In the genomic region with DNA sequence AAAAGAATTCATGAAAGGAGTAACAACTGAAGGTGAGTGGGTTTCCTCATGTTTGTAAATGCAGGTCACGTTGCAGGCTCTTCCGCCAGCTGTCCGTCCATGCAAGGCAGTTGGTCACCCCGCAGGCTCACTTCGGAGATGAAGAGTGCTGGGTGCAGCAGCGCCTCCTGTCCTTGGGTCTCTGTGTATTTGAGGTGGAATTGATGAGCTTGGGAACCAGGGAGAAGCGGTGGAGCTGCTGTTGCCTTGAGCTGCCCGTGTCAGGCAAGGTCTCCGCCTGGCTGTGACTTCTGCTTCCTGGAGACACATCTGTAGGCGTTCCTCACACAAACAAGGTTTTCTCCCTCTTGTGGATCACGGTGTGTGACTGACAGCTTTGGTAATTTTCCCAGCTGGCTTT, we compare ENCODE assay signal across 23 cellular contexts. TPM values are rescaled to one million over a fixed set of nuclear protein-coding genes. Genes with fewer than 3 reads are reported as not detected.
DNase-seq lines count a peak whose midpoint lies in the region; ATAC-seq, FAIRE-seq and TF ChIP-seq lines count a peak whose summit lies in the region.
"Had no signal": no experiment of that assay in that cellular context is flagged by ENCODE, and none has a peak within 500 bp of the region (broad histone marks: within the 10 kb centered on the region; RNA-seq: fewer than 3 reads in every experiment).

No MANE protein-coding gene starts in this region.

- no peak overlapping the region for H2AK5ac ChIP-seq in H1 (ENCODE audit: low read depth, low read length)

- no peak overlapping the region for H3K4me3 Mint-ChIP-seq in activated CD8-positive, alpha-beta memory T cell treated with anti-CD3 and anti-CD28 coated beads, Interleukin-2, amount 10 ng/mL, durations not matched to agents 7 days and 5 days
- no peak overlapping the region for H3K4me3 Mint-ChIP-seq in nephron progenitor cell
- no peak overlapping the region for H3K4me3 Mint-ChIP-seq in CD8-positive, alpha-beta T cell

- H3K4me1 ChIP-seq in DND-41 (ENCODE audit: insufficient read depth, low read length), result peaks cover 31% of the 10 kb centered on the region
- H3K4me1 ChIP-seq in H1 (replicated peaks in 1 of 4; ENCODE audit: control insufficient read depth in 3 of 4, insufficient read depth in 4 of 4, low read length in 3 of 4), result peaks cover 2 to 23% (median 17%) of the 10 kb centered on the region in 4 experiments
- peaks cover 33% of the 10 kb centered on the region for H3K4me1 ChIP-seq in CD8-positive, alpha-beta T cell (ENCODE audit: insufficient read depth, low read length)

- TF ChIP-seq RAD21 in H1 (IDR thresholded peaks at IDR 0.05 in 1 of 2, conservative IDR thresholded peaks at IDR 0.05 in 1 of 2; ENCODE audit: low read depth in 2 of 2, low read length in 2 of 2), result peak in 1 of 2 experiments; percentile 22; a peak in 1 of 4 replicates

- no peaks in the 10 kb centered on the region for H3K9me3 Mint-ChIP-seq in activated CD8-positive, alpha-beta memory T cell treated with anti-CD3 and anti-CD28 coated beads, Interleukin-2, amount 10 ng/mL, durations not matched to agents 7 days and 5 days (ENCODE audit: low read depth)
- H3K9me3 Mint-ChIP-seq in nephron progenitor cell, result peaks cover 9% of the 10 kb centered on the region
- H3K9me3 Mint-ChIP-seq in CD8-positive, alpha-beta T cell, result no peaks in the 10 kb centered on the region
- H3K9me3 Mint-ChIP-seq: CD8-positive, alpha-beta memory T cell had no signal

- H2BK12ac ChIP-seq in H1 (ENCODE audit: low read depth, low read length), result no peak overlapping the region

- DNase-seq in activated CD8-positive, alpha-beta memory T cell treated with anti-CD3 and anti-CD28 coated beads, Interleukin-2, amount 10 ng/mL, durations not matched to agents 7 days and 5 days, result no peak
- DNase-seq in activated CD8-positive, alpha-beta memory T cell treated with anti-CD3 and anti-CD28 coated beads, Interleukin-2, amount 50 U/mL, for 4 hours, result no peak
- DNase-seq in DND-41 (no peak), H1 (ENCODE audit: low read depth in 1 of 2, low spot score in 2 of 2) (no peak), nephron progenitor cell (no peak)
- no peak for DNase-seq in CD8-positive, alpha-beta T cell
- DNase-seq: 8988T; BE2C; CD8-positive, alpha-beta memory T cell; DMS79 treated with DMSO at 0.1 percent for 48 hours; GDM1; NCI-H1105 treated with DMSO at 0.1 percent for 48 hours; NCI-H1694 treated with DMSO at 0.1 percent for 48 hours; NCI-H2107; NCI-H2227 treated with DMSO at 0.1 percent for 48 hours; NCI-H524 had no signal

- H3K27me3 Mint-ChIP-seq in activated CD8-positive, alpha-beta memory T cell treated with anti-CD3 and anti-CD28 coated beads, Interleukin-2, amount 10 ng/mL, durations not matched to agents 7 days and 5 days, result no peaks in the 10 kb centered on the region
- H3K27me3 Mint-ChIP-seq in nephron progenitor cell (ENCODE audit: low read depth, poor library complexity), result no peaks in the 10 kb centered on the region
- H3K27me3 Mint-ChIP-seq in CD8-positive, alpha-beta T cell (ENCODE audit: low read depth), result no peaks in the 10 kb centered on the region
- H3K27me3 Mint-ChIP-seq: CD8-positive, alpha-beta memory T cell had no signal

- H3K4me2 ChIP-seq in DND-41 (ENCODE audit: insufficient read depth, low read length) (no peak overlapping the region), H1 (ENCODE audit: insufficient read depth in 1 of 2, low read depth in 2 of 2, low read length in 2 of 2) (no peak overlapping the region)

- H3K9ac ChIP-seq in DND-41 (ENCODE audit: low read depth, low read length) (no peak overlapping the region), H1 (replicated peaks in 1 of 4; ENCODE audit: extremely low read depth in 1 of 4, low read depth in 3 of 4, low read length in 3 of 4) (no peak overlapping the region)

- no peak overlapping the region for H4K8ac ChIP-seq in H1 (ENCODE audit: extremely low read depth, insufficient read depth, low read length)

- 89% methylated on average over 11 of the region's 11 CpGs; no CpG with 5 or more reads in 1 of the 2 experiments for WGBS in H1 (ENCODE audit: extremely low coverage in 1 of 2, insufficient coverage in 1 of 2, insufficient read length in 1 of 2, insufficient replicate concordance in 2 of 2, low coverage in 1 of 2, low lambda C conversion rate in 2 of 2, missing lambda C conversion rate in 1 of 2), 2 experiments

- no peak overlapping the region for H3K4ac ChIP-seq in H1 (replicated peaks; ENCODE audit: insufficient read length, low read depth, low read length)

- H3K4me3 ChIP-seq in DND-41 (ENCODE audit: low read depth in 1 of 2, low read length in 2 of 2) (no peak overlapping the region), H1 (ENCODE audit: extremely low read depth in 1 of 4, insufficient read depth in 2 of 4, low read depth in 3 of 4, low read length in 4 of 4) (no peak overlapping the region)
- H3K4me3 ChIP-seq in CD8-positive, alpha-beta T cell (ENCODE audit: low read depth, low read length), result no peak overlapping the region

- peaks cover 11% of the 10 kb centered on the region; the same call in 1 of the 2 replicates for H3K23me2 ChIP-seq in H1 (ENCODE audit: low read depth, low read length)

- intact Hi-C loops in CD8-positive, alpha-beta T cell (cut with DNase I, micrococcal nuclease), result loop anchor here (5.0 to 10.0 kb wide), 3 partner anchors 33 to 155 kb away; a partner anchor contains a TSS

- no peak overlapping the region for H3K14ac ChIP-seq in H1 (ENCODE audit: insufficient read length)

- no peak for ATAC-seq in activated CD8-positive, alpha-beta memory T cell treated with anti-CD3 and anti-CD28 coated beads, Interleukin-2, amount 10 ng/mL, durations not matched to agents 7 days and 5 days
- ATAC-seq in DND-41 (ENCODE audit: insufficient read depth, low read depth) (no peak), HG02938 (IDR thresholded peaks at IDR 0.05; ENCODE audit: unreplicated experiment) (no peak), GM21737 (IDR thresholded peaks at IDR 0.05; ENCODE audit: unreplicated experiment) (no peak)
- no peak for ATAC-seq in CD8-positive, alpha-beta T cell

- H2AFZ ChIP-seq in DND-41 (ENCODE audit: low read depth, low read length), result no peak overlapping the region
- no peak overlapping the region for H2AFZ ChIP-seq in H1 (ENCODE audit: low read length)

- H4K20me1 ChIP-seq in DND-41 (ENCODE audit: insufficient read depth, low read length), result peaks cover 25% of the 10 kb centered on the region
- peaks cover 5 to 19% of the 10 kb centered on the region in 2 experiments for H4K20me1 ChIP-seq in H1 (replicated peaks in 1 of 2; ENCODE audit: control insufficient read depth in 1 of 2, insufficient read depth in 2 of 2, low read length in 2 of 2)

- peaks cover 10% of the 10 kb centered on the region; the same call in 1 of the 2 replicates for H3K79me1 ChIP-seq in H1 (ENCODE audit: low read depth, low read length)

- H3K56ac ChIP-seq in H1 (replicated peaks; ENCODE audit: insufficient read length, low read depth, low read length), result no peak overlapping the region

- peaks cover 48% of the 10 kb centered on the region for H3K36me3 Mint-ChIP-seq in activated CD8-positive, alpha-beta memory T cell treated with anti-CD3 and anti-CD28 coated beads, Interleukin-2, amount 10 ng/mL, durations not matched to agents 7 days and 5 days
- peaks cover 65% of the 10 kb centered on the region for H3K36me3 Mint-ChIP-seq in nephron progenitor cell (ENCODE audit: low read depth)
- H3K36me3 Mint-ChIP-seq in CD8-positive, alpha-beta T cell, result peaks cover 57% of the 10 kb centered on the region

- CTCF ChIA-PET in activated CD8-positive, alpha-beta memory T cell treated with anti-CD3 and anti-CD28 coated beads, Interleukin-2, amount 10 ng/mL, durations not matched to agents 7 days and 5 days (lab: Charles Lee), result interaction anchor here (0.8 to 2.1 kb wide), 5 partner anchors 12 to 50 kb away, joined by 3 to 6 read pairs (median 4); a partner anchor contains a TSS
- CTCF ChIA-PET in H1 (lab: Charles Lee; ENCODE audit: partially characterized antibody), result interaction anchor here (0.6 to 7.0 kb wide), 13 partner anchors 9 to 495 kb away, joined by 3 to 50 read pairs (median 5); no protein-coding TSS in a partner anchor
- CTCF ChIA-PET in CD8-positive, alpha-beta T cell (lab: Charles Lee), result interaction anchor here (1.4 to 2.0 kb wide), 5 partner anchors 22 to 46 kb away, joined by 4 to 11 read pairs (median 5); no protein-coding TSS in a partner anchor

- H3K27me3 ChIP-seq in DND-41 (ENCODE audit: insufficient read depth, low read length, poor library complexity) (no peaks in the 10 kb centered on the region), H1 (replicated peaks in 1 of 4; ENCODE audit: control insufficient read depth in 3 of 4, extremely low read depth in 1 of 4, insufficient read depth in 3 of 4, low read length in 3 of 4) (no peaks in the 10 kb centered on the region)
- H3K27me3 ChIP-seq in CD8-positive, alpha-beta T cell (ENCODE audit: insufficient read depth, low read length), result no peaks in the 10 kb centered on the region
- H3K27me3 ChIP-seq: BE2C had no signal

- H4K5ac ChIP-seq in H1 (ENCODE audit: insufficient read length, low read depth, low read length), result no peak overlapping the region

- no peak overlapping the region for H3K18ac ChIP-seq in H1 (ENCODE audit: extremely low read depth, low read length)

- H3K27ac ChIP-seq in DND-41 (ENCODE audit: low read length) (no peak overlapping the region), H1 (ENCODE audit: low read depth, low read length) (no peak overlapping the region)
- no peak overlapping the region for H3K27ac ChIP-seq in CD8-positive, alpha-beta T cell (ENCODE audit: low read depth, low read length)
- H3K27ac ChIP-seq: HL-60 had no signal

- no peak overlapping the region for H2BK15ac ChIP-seq in H1 (ENCODE audit: low read length)

- TF ChIP-seq EP300 in H1 (IDR thresholded peaks at IDR 0.05; ENCODE audit: borderline replicate concordance in 1 of 2, low read depth in 2 of 2, low read length in 2 of 2), result no peak

- no peak overlapping the region for H2BK5ac ChIP-seq in H1 (ENCODE audit: low read depth, low read length)

- peaks cover 22% of the 10 kb centered on the region for H3K4me1 Mint-ChIP-seq in activated CD8-positive, alpha-beta memory T cell treated with anti-CD3 and anti-CD28 coated beads, Interleukin-2, amount 10 ng/mL, durations not matched to agents 7 days and 5 days
- peaks cover 19% of the 10 kb centered on the region for H3K4me1 Mint-ChIP-seq in nephron progenitor cell
- H3K4me1 Mint-ChIP-seq in CD8-positive, alpha-beta T cell (ENCODE audit: low read depth), result peaks cover 31% of the 10 kb centered on the region

- FAIRE-seq in H1 (lab: Jason Lieb, UNC), result no peak
- FAIRE-seq: GM12891, GM18507, H54, HTR-8/SVneo had no signal

- H3K23ac ChIP-seq in H1 (ENCODE audit: insufficient read length), result no peak overlapping the region

- H3K9me3 ChIP-seq in DND-41 (ENCODE audit: insufficient read depth, low read length, severe bottlenecking) (no peaks in the 10 kb centered on the region), H1 (ENCODE audit: insufficient read depth in 2 of 2, low read depth in 1 of 2, low read length in 1 of 2) (no peaks in the 10 kb centered on the region)
- peaks cover 3% of the 10 kb centered on the region for H3K9me3 ChIP-seq in CD8-positive, alpha-beta T cell (ENCODE audit: low read length)
- H3K9me3 ChIP-seq: BE2C had no signal

- H3K79me2 ChIP-seq in DND-41 (ENCODE audit: insufficient read depth, low read length) (peaks cover 30% of the 10 kb centered on the region), H1 (ENCODE audit: control insufficient read depth in 1 of 2, insufficient read depth in 2 of 2, low read length in 2 of 2) (peaks cover 0 to 36% of the 10 kb centered on the region in 2 experiments; a peak in 2 of 4 replicates)

- H3K36me3 ChIP-seq in DND-41 (ENCODE audit: insufficient read depth, low read length) (peaks cover 57% of the 10 kb centered on the region), H1 (ENCODE audit: control insufficient read depth in 2 of 4, insufficient read depth in 4 of 4, low read length in 3 of 4) (peaks cover 10 to 47% (median 28%) of the 10 kb centered on the region in 4 experiments)
- H3K36me3 ChIP-seq in CD8-positive, alpha-beta T cell (ENCODE audit: insufficient read depth, low read length), result peaks cover 37% of the 10 kb centered on the region

- H2BK120ac ChIP-seq in H1 (replicated peaks; ENCODE audit: low read depth, low read length), result no peak overlapping the region

- TF ChIP-seq CTCF in DND-41 (IDR thresholded peaks at IDR 0.05; ENCODE audit: borderline replicate concordance, extremely low read depth, low read length, poor library complexity, severe bottlenecking), result peak; percentile 6
- peak in 2 of 3 experiments; percentile 7 to 26; a peak in 2 of 4 replicates for TF ChIP-seq CTCF in H1 (IDR thresholded peaks at IDR 0.05; ENCODE audit: control extremely low read depth in 1 of 3, insufficient read depth in 1 of 3, low read depth in 1 of 3, low read length in 3 of 3)
- TF ChIP-seq CTCF in nephron progenitor cell (IDR thresholded peaks at IDR 0.05), result no peak
- no peak for TF ChIP-seq CTCF in CD8-positive, alpha-beta T cell (IDR thresholded peaks at IDR 0.05)

- peak overlapping the region; percentile 19 for H3K27ac Mint-ChIP-seq in activated CD8-positive, alpha-beta memory T cell treated with anti-CD3 and anti-CD28 coated beads, Interleukin-2, amount 10 ng/mL, durations not matched to agents 7 days and 5 days
- peak overlapping the region; percentile 69 for H3K27ac Mint-ChIP-seq in nephron progenitor cell
- H3K27ac Mint-ChIP-seq in CD8-positive, alpha-beta T cell, result no peak overlapping the region

- POLR2A ChIA-PET in H1 (lab: Charles Lee; ENCODE audit: partially characterized antibody), result interaction anchor here (0.7 to 19.4 kb wide), 6 partner anchors 11 to 73 kb away, joined by 3 to 363 read pairs (median 8); a partner anchor contains a TSS
- POLR2A ChIA-PET in CD8-positive, alpha-beta T cell (lab: Charles Lee), result interaction anchor here (1.2 to 1.4 kb wide), 2 partner anchors 9 to 13 kb away, joined by 5 read pairs; a partner anchor contains a TSS

- H2BK20ac ChIP-seq in H1 (ENCODE audit: low read length), result no peak overlapping the region

- TF ChIP-seq POLR2A in H1 (IDR thresholded peaks at IDR 0.05; ENCODE audit: control extremely low read depth in 1 of 2, low read depth in 2 of 2, low read length in 2 of 2), result no peak

- H4K91ac ChIP-seq in H1 (replicated peaks; ENCODE audit: insufficient read length, low read length), result no peak overlapping the region

RNA-seq across cellular contexts. Expression of a gene that starts 2.6 kb away (rescaled TPM):
- total RNA-seq in activated CD8-positive, alpha-beta memory T cell treated with anti-CD3 and anti-CD28 coated beads, Interleukin-2, amount 10 ng/mL, durations not matched to agents 7 days and 5 days, result 10 to 100 TPM; 26.1 to 34.1 TPM
- 31.1 and 35.2 TPM in 2 replicates for total RNA-seq in H1 (2021; fragmentation: NEBNext Ultra II Directional; extraction: Animal tissue kit (Norgen Biotek cat#: 25700))
- polyA plus RNA-seq in H1 (2011; rRNA removed), result 23.5 and 39.6 TPM in 2 replicates
- polyA plus RNA-seq in H1 (2011; cell fraction: cytosol; rRNA removed), result 26.0 TPM
- polyA plus RNA-seq in H1 (2011; cell fraction: nucleus; rRNA removed), result 178 TPM
- polyA plus RNA-seq in H1 (2012, experiment 1 of 2), result 15.9 to 29.2 TPM (median 25.3 TPM) in 4 replicates
- 17.4 TPM for polyA plus RNA-seq in H1 (2012, experiment 2 of 2)
- polyA plus RNA-seq in H1 (2013, experiment 1 of 2), result 44.3 TPM
- 44.7 TPM for polyA plus RNA-seq in H1 (2013, experiment 2 of 2)
- polyA minus RNA-seq in H1 (2011; rRNA and poly(A)+ RNA removed), result 6.0 and 6.5 TPM in 2 replicates
- polyA minus RNA-seq in H1 (2011; cell fraction: cytosol; rRNA and poly(A)+ RNA removed), result 10.4 TPM
- 14.7 TPM for polyA minus RNA-seq in H1 (2011; cell fraction: nucleus; rRNA and poly(A)+ RNA removed)
- total RNA-seq in CD8-positive, alpha-beta T cell, result 10 to 100 TPM; 19.1 to 22.6 TPM

RNA-seq across cellular contexts. Expression of a gene that starts 11.9 kb away (rescaled TPM):
- 10 to 100 TPM; 29.8 to 36.8 TPM for total RNA-seq in activated CD8-positive, alpha-beta memory T cell treated with anti-CD3 and anti-CD28 coated beads, Interleukin-2, amount 10 ng/mL, durations not matched to agents 7 days and 5 days
- 72.9 and 73.1 TPM in 2 replicates for total RNA-seq in H1 (2021; fragmentation: NEBNext Ultra II Directional; extraction: Animal tissue kit (Norgen Biotek cat#: 25700))
- polyA plus RNA-seq in H1 (2011; rRNA removed), result 39.7 and 40.7 TPM in 2 replicates
- 44.1 TPM for polyA plus RNA-seq in H1 (2011; cell fraction: cytosol; rRNA removed)
- polyA plus RNA-seq in H1 (2011; cell fraction: nucleus; rRNA removed), result 33.3 TPM
- 43.9 to 48.5 TPM (median 46.8 TPM) in 4 replicates for polyA plus RNA-seq in H1 (2012, experiment 1 of 2)
- polyA plus RNA-seq in H1 (2012, experiment 2 of 2), result 28.5 TPM
- 46.0 TPM for polyA plus RNA-seq in H1 (2013, experiment 1 of 2)
- 45.2 TPM for polyA plus RNA-seq in H1 (2013, experiment 2 of 2)
- 51.3 and 52.9 TPM in 2 replicates for polyA minus RNA-seq in H1 (2011; rRNA and poly(A)+ RNA removed)
- 29.9 TPM for polyA minus RNA-seq in H1 (2011; cell fraction: cytosol; rRNA and poly(A)+ RNA removed)
- polyA minus RNA-seq in H1 (2011; cell fraction: nucleus; rRNA and poly(A)+ RNA removed), result 23.9 TPM
- total RNA-seq in CD8-positive, alpha-beta T cell, result 10 to 100 TPM; 48.7 to 48.8 TPM

RNA-seq across cellular contexts. Expression of a gene that starts 23.6 kb away (rescaled TPM):
- 10 to 100 TPM; 64.6 to 87.0 TPM for total RNA-seq in activated CD8-positive, alpha-beta memory T cell treated with anti-CD3 and anti-CD28 coated beads, Interleukin-2, amount 10 ng/mL, durations not matched to agents 7 days and 5 days
- 82.8 and 83.2 TPM in 2 replicates for total RNA-seq in H1 (2021; fragmentation: NEBNext Ultra II Directional; extraction: Animal tissue kit (Norgen Biotek cat#: 25700))
- 53.6 and 58.8 TPM in 2 replicates for polyA plus RNA-seq in H1 (2011; rRNA removed)
- polyA plus RNA-seq in H1 (2011; cell fraction: cytosol; rRNA removed), result 66.3 TPM
- 116 TPM for polyA plus RNA-seq in H1 (2011; cell fraction: nucleus; rRNA removed)
- 47.3 to 53.1 TPM (median 49.3 TPM) in 4 replicates for polyA plus RNA-seq in H1 (2012, experiment 1 of 2)
- 13.9 TPM for polyA plus RNA-seq in H1 (2012, experiment 2 of 2)
- 63.3 TPM for polyA plus RNA-seq in H1 (2013, experiment 1 of 2)
- polyA plus RNA-seq in H1 (2013, experiment 2 of 2), result 61.2 TPM
- polyA minus RNA-seq in H1 (2011; rRNA and poly(A)+ RNA removed), result 46.3 and 51.4 TPM in 2 replicates
- 31.8 TPM for polyA minus RNA-seq in H1 (2011; cell fraction: cytosol; rRNA and poly(A)+ RNA removed)
- polyA minus RNA-seq in H1 (2011; cell fraction: nucleus; rRNA and poly(A)+ RNA removed), result 65.1 TPM
- total RNA-seq in CD8-positive, alpha-beta T cell, result 10 to 100 TPM; 44.7 to 46.6 TPM

RNA-seq across cellular contexts. Expression of a gene that starts 56.9 kb away (rescaled TPM):
- not detected for total RNA-seq in activated CD8-positive, alpha-beta memory T cell treated with anti-CD3 and anti-CD28 coated beads, Interleukin-2, amount 10 ng/mL, durations not matched to agents 7 days and 5 days
- total RNA-seq in H1 (2021; fragmentation: NEBNext Ultra II Directional; extraction: Animal tissue kit (Norgen Biotek cat#: 25700)), result 0.38 and 0.47 TPM in 2 replicates
- polyA plus RNA-seq in H1 (2011; rRNA removed), result 0.36 TPM in 1 of 2 replicates, not detected in the other
- 0.14 TPM for polyA plus RNA-seq in H1 (2011; cell fraction: cytosol; rRNA removed)
- polyA plus RNA-seq in H1 (2011; cell fraction: nucleus; rRNA removed), result 0.13 TPM
- polyA plus RNA-seq in H1 (2012, experiment 1 of 2), result not detected in 4 replicates
- polyA plus RNA-seq in H1 (2012, experiment 2 of 2), result not detected
- 0.04 TPM for polyA plus RNA-seq in H1 (2013, experiment 1 of 2)
- 0.09 TPM for polyA plus RNA-seq in H1 (2013, experiment 2 of 2)
- not detected in 2 replicates for polyA minus RNA-seq in H1 (2011; rRNA and poly(A)+ RNA removed)
- polyA minus RNA-seq in H1 (2011; cell fraction: cytosol; rRNA and poly(A)+ RNA removed), result 1.0 TPM
- polyA minus RNA-seq in H1 (2011; cell fraction: nucleus; rRNA and poly(A)+ RNA removed), result 0.80 TPM
- under 1 TPM in 1 of 2 experiments, not detected in 1; 0.44 TPM for total RNA-seq in CD8-positive, alpha-beta T cell
- total RNA-seq: CD8-positive, alpha-beta memory T cell had no signal
- polyA plus RNA-seq: CD8-positive, alpha-beta memory T cell had no signal

Comparison
In these comparisons a context has a peak if more than half of its experiments do, and no peak if none do; other contexts are left out.
1. CTCF ChIP-seq: peak in DND-41 (single experiment) and H1 (2 of 3); none in nephron progenitor cell (single experiment) and CD8-positive, alpha-beta T cell (single experiment).